In the genomic region with DNA sequence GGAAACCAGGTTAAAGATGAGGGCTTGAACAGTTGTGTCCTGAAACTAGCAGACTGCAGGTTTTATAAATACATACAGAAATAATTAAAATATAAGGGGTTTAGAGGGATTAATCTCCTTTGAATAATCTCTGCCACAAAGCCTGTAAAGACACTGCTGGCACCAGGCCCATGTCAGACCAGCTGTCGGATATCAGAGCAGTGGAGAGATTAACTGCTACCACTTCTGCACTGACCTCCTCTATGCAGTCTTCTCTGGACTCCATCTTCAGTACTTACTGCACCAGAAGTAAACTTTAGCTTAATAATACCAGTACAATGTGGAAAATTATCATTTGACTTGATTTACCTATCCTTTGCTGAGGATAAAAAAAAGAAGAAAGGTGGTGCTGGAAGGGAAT, we compare ENCODE assay signal across 14 cellular contexts.
A peak's percentile ranks its signal among the peaks of the same experiment; 100 is the strongest.
DNase-seq lines count a peak whose midpoint lies in the region; ATAC-seq and TF ChIP-seq lines count a peak whose summit lies in the region.
"Had no signal": no experiment of that assay in that cellular context is flagged by ENCODE, and none has a peak within 500 bp of the region (broad histone marks: within the 10 kb centered on the region; RNA-seq: fewer than 3 reads in every experiment).

No MANE protein-coding gene starts in this region.

- DNase-seq in BE2C (peak; percentile 84), NCI-H1694 treated with DMSO at 0.1 percent for 48 hours (lab: John Stamatoyannopoulos, UW) (peak; percentile 66), amniotic epithelial cell (ENCODE audit: low read depth) (peak; percentile 52), iris pigment epithelial cell (ENCODE audit: low read depth) (peak; percentile 70), ecto neural progenitor cell (ENCODE audit: low spot score) (no peak), NCI-H2029 (lab: John Stamatoyannopoulos, UW) (no peak), thyroid gland (no peak)
- DNase-seq: activated CD4-positive, alpha-beta T cell treated with anti-CD3 and anti-CD28 coated beads, Interleukin-2, amount 10 ng/mL, durations not matched to agents 7 days and 5 days; activated gamma-delta T cell treated with Interleukin-2 at 50 U/mL for 16 hours had no signal

- no peak for TF ChIP-seq POLR2A in thyroid gland (IDR thresholded peaks at IDR 0.05)

- WGBS in thyroid gland, 2 donors: 50 to 82% methylated on average over 1 of the region's 1 CpG

- TF ChIP-seq CTCF in BE2C (IDR thresholded peaks at IDR 0.05; ENCODE audit: low read depth, low read length) (no peak), thyroid gland (IDR thresholded peaks at IDR 0.05) (no peak)

- H3K27ac ChIP-seq in thyroid gland: no peak overlapping the region
- H3K27ac ChIP-seq: coronary artery, prostate gland, thoracic aorta had no signal

- H3K4me3 ChIP-seq in BE2C (ENCODE audit: low read depth, low read length) (peak overlapping the region; percentile 2), thyroid gland (replicated peaks in 1 of 3) (no peak overlapping the region)
- H3K4me3 ChIP-seq: coronary artery, lung, prostate gland, thoracic aorta had no signal

- no peak for ATAC-seq in GM21423 (IDR thresholded peaks at IDR 0.05; ENCODE audit: unreplicated experiment)

- H3K36me3 ChIP-seq in BE2C (no peaks in the 10 kb centered on the region), thyroid gland (no peaks in the 10 kb centered on the region)
- H3K36me3 ChIP-seq: prostate gland, thoracic aorta had no signal

- intact Hi-C loops in thyroid gland (cut with DNase I): no loop called here

- no peaks in the 10 kb centered on the region for H3K9me3 ChIP-seq in BE2C
- no peaks in the 10 kb centered on the region for H3K9me3 ChIP-seq in thyroid gland
- H3K9me3 ChIP-seq: prostate gland, thoracic aorta had no signal

- H3K27me3 ChIP-seq in BE2C (no peaks in the 10 kb centered on the region), thyroid gland (no peaks in the 10 kb centered on the region)

- H3K4me1 ChIP-seq in BE2C (peaks cover 15% of the 10 kb centered on the region; the same call in 1 of the 2 replicates), thyroid gland (no peaks in the 10 kb centered on the region)
- H3K4me1 ChIP-seq: prostate gland had no signal

Comparison
In these comparisons a context has a peak if more than half of its experiments do, and no peak if none do; other contexts are left out.
1. DNase-seq: peak in BE2C (single experiment), NCI-H1694 treated with DMSO at 0.1 percent for 48 hours (single experiment), amniotic epithelial cell (single experiment) and iris pigment epithelial cell (single experiment); none in ecto neural progenitor cell (single experiment), NCI-H2029 (single experiment) and thyroid gland (0 of 2).